1 cellular context compared by ENCODE assay signal in genomic region chr5:73861313-73861978, GRCh38.
TF ChIP-seq lines count a peak whose summit lies in the region.

No MANE protein-coding gene starts in this region.

TF ChIP-seq in WTC11, 78 proteins besides CTCF, POLR2A, EP300 and RAD21 (continued from another document):
- TF ChIP-seq CDX4 (CRISPR knock-in tag; IDR thresholded peaks at IDR 0.05; ENCODE audit: borderline replicate concordance) (no peak), TCF7 (CRISPR knock-in tag; IDR thresholded peaks at IDR 0.05; ENCODE audit: low read depth) (no peak), ERG (CRISPR knock-in tag; IDR thresholded peaks at IDR 0.05) (no peak), ZNF425 (CRISPR knock-in tag; conservative IDR thresholded peaks at IDR 0.05) (no peak), NFATC4 (CRISPR knock-in tag; IDR thresholded peaks at IDR 0.05) (no peak)
